Comparison of ENCODE assay signal across 1 cellular context in genomic region chr12:53049582-53050318, GRCh38.
TF ChIP-seq lines count a peak whose summit lies in the region.

A gene with protein sequence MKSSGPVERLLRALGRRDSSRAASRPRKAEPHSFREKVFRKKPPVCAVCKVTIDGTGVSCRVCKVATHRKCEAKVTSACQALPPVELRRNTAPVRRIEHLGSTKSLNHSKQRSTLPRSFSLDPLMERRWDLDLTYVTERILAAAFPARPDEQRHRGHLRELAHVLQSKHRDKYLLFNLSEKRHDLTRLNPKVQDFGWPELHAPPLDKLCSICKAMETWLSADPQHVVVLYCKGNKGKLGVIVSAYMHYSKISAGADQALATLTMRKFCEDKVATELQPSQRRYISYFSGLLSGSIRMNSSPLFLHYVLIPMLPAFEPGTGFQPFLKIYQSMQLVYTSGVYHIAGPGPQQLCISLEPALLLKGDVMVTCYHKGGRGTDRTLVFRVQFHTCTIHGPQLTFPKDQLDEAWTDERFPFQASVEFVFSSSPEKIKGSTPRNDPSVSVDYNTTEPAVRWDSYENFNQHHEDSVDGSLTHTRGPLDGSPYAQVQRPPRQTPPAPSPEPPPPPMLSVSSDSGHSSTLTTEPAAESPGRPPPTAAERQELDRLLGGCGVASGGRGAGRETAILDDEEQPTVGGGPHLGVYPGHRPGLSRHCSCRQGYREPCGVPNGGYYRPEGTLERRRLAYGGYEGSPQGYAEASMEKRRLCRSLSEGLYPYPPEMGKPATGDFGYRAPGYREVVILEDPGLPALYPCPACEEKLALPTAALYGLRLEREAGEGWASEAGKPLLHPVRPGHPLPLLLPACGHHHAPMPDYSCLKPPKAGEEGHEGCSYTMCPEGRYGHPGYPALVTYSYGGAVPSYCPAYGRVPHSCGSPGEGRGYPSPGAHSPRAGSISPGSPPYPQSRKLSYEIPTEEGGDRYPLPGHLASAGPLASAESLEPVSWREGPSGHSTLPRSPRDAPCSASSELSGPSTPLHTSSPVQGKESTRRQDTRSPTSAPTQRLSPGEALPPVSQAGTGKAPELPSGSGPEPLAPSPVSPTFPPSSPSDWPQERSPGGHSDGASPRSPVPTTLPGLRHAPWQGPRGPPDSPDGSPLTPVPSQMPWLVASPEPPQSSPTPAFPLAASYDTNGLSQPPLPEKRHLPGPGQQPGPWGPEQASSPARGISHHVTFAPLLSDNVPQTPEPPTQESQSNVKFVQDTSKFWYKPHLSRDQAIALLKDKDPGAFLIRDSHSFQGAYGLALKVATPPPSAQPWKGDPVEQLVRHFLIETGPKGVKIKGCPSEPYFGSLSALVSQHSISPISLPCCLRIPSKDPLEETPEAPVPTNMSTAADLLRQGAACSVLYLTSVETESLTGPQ (N-terminal part only) (plus strand): TSS chr12:53050065. CDS start chr12:53050186, 121 bp downstream.

TF ChIP-seq in HepG2, 621 proteins besides CTCF, POLR2A, EP300 and RAD21 (continued from another document and continues in another):
- TF ChIP-seq GLMP (CRISPR knock-in tag; IDR thresholded peaks at IDR 0.05; ENCODE audit: borderline replicate concordance), result no peak
- TF ChIP-seq MATR3 (CRISPR knock-in tag; IDR thresholded peaks at IDR 0.05), result no peak
- peak; percentile 66 for TF ChIP-seq ELF3 (CRISPR knock-in tag; IDR thresholded peaks at IDR 0.05)
- no peak for TF ChIP-seq ZNF121 (CRISPR knock-in tag; IDR thresholded peaks at IDR 0.05)
- TF ChIP-seq SUZ12 (IDR thresholded peaks at IDR 0.05; ENCODE audit: low read depth, low read length), result no peak
- no peak for TF ChIP-seq ZBTB33 (CRISPR knock-in tag; IDR thresholded peaks at IDR 0.05)
- TF ChIP-seq SAP130 (CRISPR knock-in tag; IDR thresholded peaks at IDR 0.05; ENCODE audit: low read depth), result peak; percentile 85
- TF ChIP-seq ZMAT3 (CRISPR knock-in tag; conservative IDR thresholded peaks at IDR 0.05), result peak; percentile 84; the same call in 1 of the 2 replicates
- TF ChIP-seq LBX2 (CRISPR knock-in tag; IDR thresholded peaks at IDR 0.05; ENCODE audit: borderline replicate concordance), result no peak
- no peak for TF ChIP-seq JUNB (CRISPR knock-in tag; IDR thresholded peaks at IDR 0.05; ENCODE audit: borderline replicate concordance)
- no peak for TF ChIP-seq ZNF720 (CRISPR knock-in tag; IDR thresholded peaks at IDR 0.05)
- no peak for TF ChIP-seq ELF4 (CRISPR knock-in tag; IDR thresholded peaks at IDR 0.05; ENCODE audit: borderline replicate concordance)
- TF ChIP-seq ZNF740 (CRISPR knock-in tag; IDR thresholded peaks at IDR 0.05), result peak; percentile 86; the same call in 1 of the 2 replicates
- no peak for TF ChIP-seq ZNF550 (CRISPR knock-in tag; IDR thresholded peaks at IDR 0.05; ENCODE audit: borderline replicate concordance)
- TF ChIP-seq SKI (IDR thresholded peaks at IDR 0.05; ENCODE audit: partially characterized antibody), result no peak
- TF ChIP-seq USF2 (IDR thresholded peaks at IDR 0.05; ENCODE audit: low read depth, low read length), result no peak
- TF ChIP-seq USF2 (CRISPR knock-in tag; IDR thresholded peaks at IDR 0.05; ENCODE audit: borderline replicate concordance), result no peak
- peak; percentile 38; the same call in 1 of the 2 replicates for TF ChIP-seq ZNF235 (CRISPR knock-in tag; IDR thresholded peaks at IDR 0.05; ENCODE audit: borderline replicate concordance)
- TF ChIP-seq NAIF1 (CRISPR knock-in tag; IDR thresholded peaks at IDR 0.05; ENCODE audit: borderline replicate concordance), result no peak
- TF ChIP-seq BCLAF1 (IDR thresholded peaks at IDR 0.05), result no peak
- TF ChIP-seq ZNF225 (CRISPR knock-in tag; IDR thresholded peaks at IDR 0.05), result no peak
- TF ChIP-seq EHMT2 (IDR thresholded peaks at IDR 0.05; ENCODE audit: borderline replicate concordance, low read depth, low read length), result no peak
- TF ChIP-seq AKAP8 (CRISPR knock-in tag; IDR thresholded peaks at IDR 0.05), result no peak
- peak; percentile 85 for TF ChIP-seq ZFX (CRISPR knock-in tag; IDR thresholded peaks at IDR 0.05; ENCODE audit: low read depth)
- TF ChIP-seq THAP11 (CRISPR knock-in tag; IDR thresholded peaks at IDR 0.05), result peak; percentile 45; the same call in 1 of the 2 replicates
- no peak for TF ChIP-seq SMYD3 (CRISPR knock-in tag; IDR thresholded peaks at IDR 0.05)
- TF ChIP-seq DZIP1 (CRISPR knock-in tag; IDR thresholded peaks at IDR 0.05), result no peak
- TF ChIP-seq, protein P1, sequence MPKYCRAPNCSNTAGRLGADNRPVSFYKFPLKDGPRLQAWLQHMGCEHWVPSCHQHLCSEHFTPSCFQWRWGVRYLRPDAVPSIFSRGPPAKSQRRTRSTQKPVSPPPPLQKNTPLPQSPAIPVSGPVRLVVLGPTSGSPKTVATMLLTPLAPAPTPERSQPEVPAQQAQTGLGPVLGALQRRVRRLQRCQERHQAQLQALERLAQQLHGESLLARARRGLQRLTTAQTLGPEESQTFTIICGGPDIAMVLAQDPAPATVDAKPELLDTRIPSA (CRISPR knock-in tag; IDR thresholded peaks at IDR 0.05; ENCODE audit: borderline replicate concordance), result no peak
- TF ChIP-seq, protein P2, sequence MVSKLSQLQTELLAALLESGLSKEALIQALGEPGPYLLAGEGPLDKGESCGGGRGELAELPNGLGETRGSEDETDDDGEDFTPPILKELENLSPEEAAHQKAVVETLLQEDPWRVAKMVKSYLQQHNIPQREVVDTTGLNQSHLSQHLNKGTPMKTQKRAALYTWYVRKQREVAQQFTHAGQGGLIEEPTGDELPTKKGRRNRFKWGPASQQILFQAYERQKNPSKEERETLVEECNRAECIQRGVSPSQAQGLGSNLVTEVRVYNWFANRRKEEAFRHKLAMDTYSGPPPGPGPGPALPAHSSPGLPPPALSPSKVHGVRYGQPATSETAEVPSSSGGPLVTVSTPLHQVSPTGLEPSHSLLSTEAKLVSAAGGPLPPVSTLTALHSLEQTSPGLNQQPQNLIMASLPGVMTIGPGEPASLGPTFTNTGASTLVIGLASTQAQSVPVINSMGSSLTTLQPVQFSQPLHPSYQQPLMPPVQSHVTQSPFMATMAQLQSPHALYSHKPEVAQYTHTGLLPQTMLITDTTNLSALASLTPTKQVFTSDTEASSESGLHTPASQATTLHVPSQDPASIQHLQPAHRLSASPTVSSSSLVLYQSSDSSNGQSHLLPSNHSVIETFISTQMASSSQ (IDR thresholded peaks at IDR 0.05; ENCODE audit: low read depth), result no peak
- TF ChIP-seq, protein P2 (CRISPR knock-in tag; IDR thresholded peaks at IDR 0.05; ENCODE audit: borderline replicate concordance), result no peak; the same call in 1 of the 2 replicates
- no peak for TF ChIP-seq ZNF501 (CRISPR knock-in tag; IDR thresholded peaks at IDR 0.05)
- TF ChIP-seq, protein P3, sequence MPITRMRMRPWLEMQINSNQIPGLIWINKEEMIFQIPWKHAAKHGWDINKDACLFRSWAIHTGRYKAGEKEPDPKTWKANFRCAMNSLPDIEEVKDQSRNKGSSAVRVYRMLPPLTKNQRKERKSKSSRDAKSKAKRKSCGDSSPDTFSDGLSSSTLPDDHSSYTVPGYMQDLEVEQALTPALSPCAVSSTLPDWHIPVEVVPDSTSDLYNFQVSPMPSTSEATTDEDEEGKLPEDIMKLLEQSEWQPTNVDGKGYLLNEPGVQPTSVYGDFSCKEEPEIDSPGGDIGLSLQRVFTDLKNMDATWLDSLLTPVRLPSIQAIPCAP (CRISPR knock-in tag; IDR thresholded peaks at IDR 0.05; ENCODE audit: low read depth), result no peak
